37 cellular contexts compared by ENCODE assay signal in the genomic region with DNA sequence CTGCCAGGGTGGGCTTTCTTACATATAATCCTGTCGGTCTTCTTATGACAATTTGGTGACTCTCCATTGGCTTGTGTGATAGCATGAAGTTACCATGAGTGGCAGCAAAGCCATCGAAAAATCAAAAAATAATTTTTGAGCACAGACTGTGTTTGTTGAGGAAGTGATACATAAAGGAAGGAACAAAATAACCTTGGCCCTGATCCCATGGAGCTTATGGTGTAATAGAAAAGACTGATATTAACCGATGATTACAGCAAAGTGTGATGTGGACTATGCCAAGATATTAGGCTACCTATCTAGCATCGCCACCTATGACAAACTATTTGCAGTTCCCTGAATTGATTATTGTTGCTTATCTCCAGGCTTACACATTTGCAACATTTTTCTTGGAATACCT.
DNase-seq lines count a peak whose midpoint lies in the region; ATAC-seq, FAIRE-seq and TF ChIP-seq lines count a peak whose summit lies in the region.
"Had no signal": no experiment of that assay in that cellular context is flagged by ENCODE, and none has a peak within 500 bp of the region (broad histone marks: within the 10 kb centered on the region; RNA-seq: fewer than 3 reads in every experiment).

No MANE protein-coding gene starts in this region.

- no peak overlapping the region for H3K4me3 Mint-ChIP-seq in T-helper 2 cell treated with Interferon-gamma antibody and Interleukin-4, amounts not matched to agents 5 μg/mL and 100 μg/mL, for 36 hours
- H3K4me3 Mint-ChIP-seq: B cell; CD14-positive monocyte; CD4-positive, alpha-beta memory T cell; CD4-positive, alpha-beta T cell; CD8-positive, alpha-beta memory T cell; CD8-positive, alpha-beta T cell had no signal

- H3K9ac ChIP-seq in endothelial cell of umbilical vein (replicated peaks; ENCODE audit: extremely low read depth, insufficient read depth, low read length), result no peak overlapping the region
- H3K9ac ChIP-seq: BLaER1; BLaER1 treated with 17β-estradiol and CSF1 and Interleukin-3, amounts not matched to agents 10 nM and 100 nM had no signal

- dilution Hi-C loops in endothelial cell of umbilical vein (cut with MboI; ENCODE audit: extremely low pct_ligation_motif_present, low sequenced_read_pairs), result no loop called here

- DNase-seq in MV-4-11 (lab: John Stamatoyannopoulos, UW) (peak; percentile 25), dermis blood vessel endothelial cell (peak; percentile 34), endothelial cell of umbilical vein (ENCODE audit: low read depth, low spot score) (peak; percentile 57), pulmonary artery endothelial cell (ENCODE audit: low read depth, low spot score) (peak; percentile 30), cerebellar nuclear complex (lab: John Stamatoyannopoulos, UW) (no peak)
- no peak for DNase-seq in T-helper 2 cell treated with Interferon-gamma antibody and Interleukin-4, amounts not matched to agents 5 μg/mL and 100 μg/mL, for 36 hours (ENCODE audit: low spot score)
- DNase-seq: 8988T; ACHN; AML-193; BE2C; C1 segment of cervical spinal cord; Caco-2; Calu3; CD4-positive, alpha-beta memory T cell; CD4-positive, alpha-beta T cell; CD4-positive, CD25-positive, alpha-beta regulatory T cell; CD8-positive, alpha-beta memory T cell; CD8-positive, alpha-beta T cell; COR-L47; DMS 273 treated with DMSO at 0.1 percent for 48 hours; DMS153; DMS53; DMS79; DMS79 treated with DMSO at 0.1 percent for 48 hours; DND-41; EL had no signal

- H3K27me3 ChIP-seq in endothelial cell of umbilical vein (ENCODE audit: control insufficient read depth in 2 of 2, insufficient read depth in 2 of 2, low read length in 2 of 2), result no peaks in the 10 kb centered on the region
- H3K27me3 ChIP-seq: BE2C; BLaER1; BLaER1 treated with 17β-estradiol and CSF1 and Interleukin-3, amounts not matched to agents 10 nM and 100 nM had no signal

- intact Hi-C loops in endothelial cell of umbilical vein (cut with micrococcal nuclease), result no loop called here

- H2AFZ ChIP-seq in endothelial cell of umbilical vein (ENCODE audit: low read depth, low read length), result no peak overlapping the region

- H4K20me1 ChIP-seq in endothelial cell of umbilical vein (replicated peaks; ENCODE audit: control insufficient read depth, extremely low read depth, insufficient read depth, low read length), result no peaks in the 10 kb centered on the region
- H4K20me1 ChIP-seq: BLaER1; BLaER1 treated with 17β-estradiol and CSF1 and Interleukin-3, amounts not matched to agents 10 nM and 100 nM had no signal

- no peak overlapping the region for H3K27ac ChIP-seq in endothelial cell of umbilical vein (ENCODE audit: insufficient read depth, low read depth, low read length)
- H3K27ac ChIP-seq: 22Rv1; A549; BLaER1; BLaER1 treated with 17β-estradiol and CSF1 and Interleukin-3, amounts not matched to agents 10 nM and 100 nM; C4-2B had no signal

- POLR2A ChIA-PET in endothelial cell of umbilical vein (lab: Charles Lee), result no interaction called here

- no TSS peak for BruUV-seq in endothelial cell of umbilical vein (replicated peaks; lab: Mats Ljungman, UMichigan)

- no peaks in the 10 kb centered on the region for H3K36me3 ChIP-seq in endothelial cell of umbilical vein (ENCODE audit: control insufficient read depth in 2 of 2, extremely low read depth in 1 of 2, insufficient read depth in 2 of 2, low read length in 2 of 2)
- H3K36me3 ChIP-seq: BE2C; BLaER1; BLaER1 treated with 17β-estradiol and CSF1 and Interleukin-3, amounts not matched to agents 10 nM and 100 nM had no signal

- FAIRE-seq in endothelial cell of umbilical vein (lab: Jason Lieb, UNC), result no peak
- FAIRE-seq: A204.1, A549, D721Med had no signal

- H3K4me1 Mint-ChIP-seq in T-helper 2 cell treated with Interferon-gamma antibody and Interleukin-4, amounts not matched to agents 5 μg/mL and 100 μg/mL, for 36 hours (ENCODE audit: low read depth), result no peaks in the 10 kb centered on the region
- H3K4me1 Mint-ChIP-seq: B cell; CD14-positive monocyte; CD4-positive, alpha-beta memory T cell; CD4-positive, CD25-positive, alpha-beta regulatory T cell; CD8-positive, alpha-beta memory T cell had no signal

- H3K27me3 Mint-ChIP-seq in T-helper 2 cell treated with Interferon-gamma antibody and Interleukin-4, amounts not matched to agents 5 μg/mL and 100 μg/mL, for 36 hours (ENCODE audit: low read depth), result no peaks in the 10 kb centered on the region
- H3K27me3 Mint-ChIP-seq: B cell; CD4-positive, alpha-beta T cell had no signal

- no peaks in the 10 kb centered on the region for H3K79me2 ChIP-seq in endothelial cell of umbilical vein (ENCODE audit: control insufficient read depth, insufficient read depth, low read length)

- peaks cover 9% of the 10 kb centered on the region for H3K4me1 ChIP-seq in endothelial cell of umbilical vein (ENCODE audit: control insufficient read depth, extremely low read depth, insufficient read depth, low read length)
- H3K4me1 ChIP-seq: A549, BE2C, Caco-2 had no signal

- H3K9me3 Mint-ChIP-seq in T-helper 2 cell treated with Interferon-gamma antibody and Interleukin-4, amounts not matched to agents 5 μg/mL and 100 μg/mL, for 36 hours, result peaks cover 51% of the 10 kb centered on the region

- H3K9me1 ChIP-seq in endothelial cell of umbilical vein (replicated peaks; ENCODE audit: control insufficient read depth, extremely low read depth, insufficient read depth, low read length), result no peaks in the 10 kb centered on the region

- no peak for TF ChIP-seq CTCF in endothelial cell of umbilical vein (IDR thresholded peaks at IDR 0.05; ENCODE audit: extremely low read depth in 1 of 2, insufficient read depth in 1 of 2, low read depth in 1 of 2, low read length in 2 of 2)

- no peaks in the 10 kb centered on the region for H3K9me3 ChIP-seq in endothelial cell of umbilical vein (replicated peaks; ENCODE audit: control insufficient read depth, insufficient read depth, low read length)
- H3K9me3 ChIP-seq: A549, BE2C had no signal

- H3K4me3 ChIP-seq in endothelial cell of umbilical vein (replicated peaks in 1 of 3; ENCODE audit: insufficient read depth in 1 of 3, low read depth in 1 of 3, low read length in 3 of 3), result no peak overlapping the region
- H3K4me3 ChIP-seq: A549; BLaER1; BLaER1 treated with 17β-estradiol and CSF1 and Interleukin-3, amounts not matched to agents 10 nM and 100 nM had no signal

- peaks cover 1% of the 10 kb centered on the region for H3K36me3 Mint-ChIP-seq in T-helper 2 cell treated with Interferon-gamma antibody and Interleukin-4, amounts not matched to agents 5 μg/mL and 100 μg/mL, for 36 hours (ENCODE audit: low read depth)
- H3K36me3 Mint-ChIP-seq: CD14-positive monocyte; CD4-positive, CD25-positive, alpha-beta regulatory T cell; CD8-positive, alpha-beta T cell had no signal

- H3K27ac Mint-ChIP-seq in T-helper 2 cell treated with Interferon-gamma antibody and Interleukin-4, amounts not matched to agents 5 μg/mL and 100 μg/mL, for 36 hours, result no peak overlapping the region
- H3K27ac Mint-ChIP-seq: B cell; CD14-positive monocyte; CD4-positive, alpha-beta memory T cell; CD4-positive, alpha-beta T cell; CD4-positive, CD25-positive, alpha-beta regulatory T cell; CD8-positive, alpha-beta memory T cell; CD8-positive, alpha-beta T cell had no signal

- CTCF ChIA-PET in endothelial cell of umbilical vein (lab: Charles Lee), result interaction anchor here (1.0 kb wide), 1 partner anchor 22 kb away, joined by 3 read pairs; no protein-coding TSS in a partner anchor

- peak overlapping the region; percentile 11 for H3K4me2 ChIP-seq in endothelial cell of umbilical vein (ENCODE audit: insufficient read depth, low read length)
- H3K4me2 ChIP-seq: A549; BLaER1; BLaER1 treated with 17β-estradiol and CSF1 and Interleukin-3, amounts not matched to agents 10 nM and 100 nM had no signal

- ATAC-seq in HG03139 (IDR thresholded peaks at IDR 0.05; ENCODE audit: unreplicated experiment), result no peak
- ATAC-seq in HG03045 (IDR thresholded peaks at IDR 0.05; ENCODE audit: unreplicated experiment), result no peak
- ATAC-seq: A549; CD8-positive, alpha-beta T cell had no signal

- no peak for TF ChIP-seq POLR2A in endothelial cell of umbilical vein (IDR thresholded peaks at IDR 0.05; ENCODE audit: low read depth, low read length)

TF ChIP-seq in endothelial cell of umbilical vein, 7 proteins besides CTCF, POLR2A, EP300 and RAD21:
- TF ChIP-seq MYC (IDR thresholded peaks at IDR 0.05; ENCODE audit: low read depth, low read length) (no peak), POLR2AphosphoS5 (IDR thresholded peaks at IDR 0.05; ENCODE audit: insufficient read depth, low read depth, low read length) (no peak), JUN (IDR thresholded peaks at IDR 0.05; ENCODE audit: borderline replicate concordance, insufficient read depth, insufficient read length, low read depth) (no peak), GATA2 (IDR thresholded peaks at IDR 0.05; ENCODE audit: insufficient read depth, insufficient read length, low read depth, low read length) (no peak), EZH2 (IDR thresholded peaks at IDR 0.05; ENCODE audit: borderline replicate concordance, low read depth, low read length, severe bottlenecking) (no peak), FOS (IDR thresholded peaks at IDR 0.05; ENCODE audit: borderline replicate concordance, insufficient read depth, low read length) (no peak)
- TF ChIP-seq, protein P1, sequence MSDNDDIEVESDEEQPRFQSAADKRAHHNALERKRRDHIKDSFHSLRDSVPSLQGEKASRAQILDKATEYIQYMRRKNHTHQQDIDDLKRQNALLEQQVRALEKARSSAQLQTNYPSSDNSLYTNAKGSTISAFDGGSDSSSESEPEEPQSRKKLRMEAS (IDR thresholded peaks at IDR 0.05; ENCODE audit: insufficient read depth, insufficient read length), result no peak
TF ChIP-seq in endothelial cell of umbilical vein: peak in this region for 0.

Comparison
In these comparisons a context has a peak if more than half of its experiments do, and no peak if none do; other contexts are left out.
1. DNase-seq: peak in MV-4-11 (single experiment), dermis blood vessel endothelial cell (single experiment), endothelial cell of umbilical vein (single experiment) and pulmonary artery endothelial cell (single experiment); none in T-helper 2 cell treated with Interferon-gamma antibody and Interleukin-4, amounts not matched to agents 5 μg/mL and 100 μg/mL, for 36 hours (single experiment) and cerebellar nuclear complex (0 of 2).